ENCODE assay signal across 16 cellular contexts in genomic region chr2:189599245-189599644, GRCh38.
"Had no signal": no experiment of that assay in that cellular context is flagged by ENCODE, and none has a peak within 500 bp of the region (broad histone marks: within the 10 kb centered on the region; RNA-seq: fewer than 3 reads in every experiment).

No MANE protein-coding gene starts in this region.

- FAIRE-seq: frontal cortex, keratinocyte had no signal

- H3K9me3 ChIP-seq: spleen, testis had no signal

- H3K4me3 ChIP-seq: dorsolateral prefrontal cortex, SK-N-MC, spleen, testis had no signal

- H3K4me1 ChIP-seq: spleen, testis had no signal

- H3K27me3 ChIP-seq: spleen, testis had no signal

- H3K27ac ChIP-seq: dorsolateral prefrontal cortex, SK-N-MC, spleen, testis, VCaP had no signal

- DNase-seq: activated CD4-positive, alpha-beta T cell treated with anti-CD3 and anti-CD28 coated beads, Interleukin-2, amount 50 U/mL, for 1 hour; activated CD4-positive, CD25-positive, alpha-beta regulatory T cell treated with anti-CD3 and anti-CD28 coated beads, Interleukin-2, amount 50 U/mL, for 72 hours; activated CD8-positive, alpha-beta memory T cell treated with anti-CD3 and anti-CD28 coated beads, Interleukin-2, amount 50 U/mL, for 4 hours; activated naive CD4-positive, alpha-beta T cell treated with anti-CD3 and anti-CD28 coated beads, Interleukin-2, amount 10 ng/mL, durations not matched to agents 7 days and 5 days; activated naive CD8-positive, alpha-beta T cell treated with anti-CD3 and anti-CD28 coated beads, Interleukin-2, amount 50 U/mL, for 24 hours; activated T-cell treated with anti-CD3 and anti-CD28 coated beads, Interleukin-2, amount 50 U/mL, for 4 hours; dorsolateral prefrontal cortex; hypothalamus; naive thymus-derived CD4-positive, alpha-beta T cell; spleen; stimulated activated CD4-positive, alpha-beta T cell treated with anti-CD3 and anti-CD28 coated beads, Interleukin-4, amount 100 ng/mL, for 4 hours; testis had no signal

- H3K36me3 ChIP-seq: spleen had no signal
